ENCODE assay signal across 1 cellular context in genomic region chr17:46044286-46044928, GRCh38.
TF ChIP-seq lines count a peak whose summit lies in the region.

No MANE protein-coding gene starts in this region.

TF ChIP-seq in K562, 482 proteins besides CTCF, POLR2A, EP300 and RAD21 (continued from another document and continues in another):
- TF ChIP-seq ZBTB40 (IDR thresholded peaks at IDR 0.05), result no peak
- no peak for TF ChIP-seq ZBTB40 (CRISPR knock-in tag; IDR thresholded peaks at IDR 0.05)
- no peak for TF ChIP-seq ZNF23 (CRISPR knock-in tag; IDR thresholded peaks at IDR 0.05)
- TF ChIP-seq MED1 (CRISPR knock-in tag; IDR thresholded peaks at IDR 0.05; ENCODE audit: borderline replicate concordance), result no peak
- peak; percentile 31; the same call in 1 of the 2 replicates for TF ChIP-seq JUND (IDR thresholded peaks at IDR 0.05; ENCODE audit: borderline replicate concordance, low read depth, low read length)
- TF ChIP-seq JUND (tag; IDR thresholded peaks at IDR 0.05; ENCODE audit: borderline replicate concordance, low read depth, low read length), result 0 out of 3 replicates have a peak, but pooled peaks have one; percentile 23
- TF ChIP-seq CREM (IDR thresholded peaks at IDR 0.05; ENCODE audit: low read depth), result peak; percentile 21; the same call in 1 of the 2 replicates
- TF ChIP-seq NEUROD1 (IDR thresholded peaks at IDR 0.05; ENCODE audit: borderline replicate concordance, low read depth, low read length, partially characterized antibody), result no peak
- no peak for TF ChIP-seq CUX1 (CRISPR knock-in tag; IDR thresholded peaks at IDR 0.05)
- no peak for TF ChIP-seq RFX1 (IDR thresholded peaks at IDR 0.05)
- TF ChIP-seq NFIC (IDR thresholded peaks at IDR 0.05), result peak; percentile 52; the same call in 1 of the 2 replicates
- no peak for TF ChIP-seq RFX7 (CRISPR knock-in tag; IDR thresholded peaks at IDR 0.05)
- TF ChIP-seq SP2 (IDR thresholded peaks at IDR 0.05; ENCODE audit: extremely low read depth, low read depth, low read length, poor library complexity, severe bottlenecking), result no peak
- TF ChIP-seq MEF2A (IDR thresholded peaks at IDR 0.05; ENCODE audit: control insufficient read depth, low read depth, low read length), result 0 out of 2 replicates have a peak, but pooled peaks have one; percentile 8
- peak; percentile 52; the same call in 1 of the 2 replicates for TF ChIP-seq HMBOX1 (IDR thresholded peaks at IDR 0.05)
- TF ChIP-seq E2F8 (IDR thresholded peaks at IDR 0.05; ENCODE audit: low read depth, partially characterized antibody), result no peak
- TF ChIP-seq KAT8 (IDR thresholded peaks at IDR 0.05; ENCODE audit: low read depth), result no peak
- TF ChIP-seq TEAD4 (IDR thresholded peaks at IDR 0.05; ENCODE audit: low read length), result peak; percentile 43
- no peak for TF ChIP-seq TEAD4 (CRISPR knock-in tag; IDR thresholded peaks at IDR 0.05; ENCODE audit: borderline replicate concordance)
- TF ChIP-seq NFE2 (IDR thresholded peaks at IDR 0.05; ENCODE audit: low read depth), result no peak
- TF ChIP-seq BHLHE40 (IDR thresholded peaks at IDR 0.05; ENCODE audit: low read length), result peak; percentile 10; the same call in 1 of the 2 replicates
- no peak for TF ChIP-seq XRCC4 (IDR thresholded peaks at IDR 0.05; ENCODE audit: extremely low read depth, insufficient read depth, insufficient read length)
- TF ChIP-seq ZBTB5 (IDR thresholded peaks at IDR 0.05), result no peak
- no peak for TF ChIP-seq ATF6 (CRISPR knock-in tag; IDR thresholded peaks at IDR 0.05)
- TF ChIP-seq DACH1 (IDR thresholded peaks at IDR 0.05; ENCODE audit: partially characterized antibody), result no peak
- TF ChIP-seq ZBTB26 (CRISPR knock-in tag; IDR thresholded peaks at IDR 0.05), result no peak
- no peak for TF ChIP-seq CREBBP (IDR thresholded peaks at IDR 0.05; ENCODE audit: low read depth, low read length)
- no peak for TF ChIP-seq HNRNPUL1 (IDR thresholded peaks at IDR 0.05; ENCODE audit: low read length)
- TF ChIP-seq ZNF282 (CRISPR knock-in tag; IDR thresholded peaks at IDR 0.05), result no peak
- TF ChIP-seq ATF7 (IDR thresholded peaks at IDR 0.05), result 0 out of 2 replicates have a peak, but pooled peaks have one; percentile 23
- no peak for TF ChIP-seq ZNF175 (CRISPR knock-in tag; IDR thresholded peaks at IDR 0.05; ENCODE audit: low read depth)
- TF ChIP-seq ARID2 (IDR thresholded peaks at IDR 0.05), result 0 out of 2 replicates have a peak, but pooled peaks have one; percentile 60
- TF ChIP-seq IRF1 (CRISPR knock-in tag; IDR thresholded peaks at IDR 0.05; ENCODE audit: borderline replicate concordance), result no peak
